19 cellular contexts compared by ENCODE assay signal in the genomic region with DNA sequence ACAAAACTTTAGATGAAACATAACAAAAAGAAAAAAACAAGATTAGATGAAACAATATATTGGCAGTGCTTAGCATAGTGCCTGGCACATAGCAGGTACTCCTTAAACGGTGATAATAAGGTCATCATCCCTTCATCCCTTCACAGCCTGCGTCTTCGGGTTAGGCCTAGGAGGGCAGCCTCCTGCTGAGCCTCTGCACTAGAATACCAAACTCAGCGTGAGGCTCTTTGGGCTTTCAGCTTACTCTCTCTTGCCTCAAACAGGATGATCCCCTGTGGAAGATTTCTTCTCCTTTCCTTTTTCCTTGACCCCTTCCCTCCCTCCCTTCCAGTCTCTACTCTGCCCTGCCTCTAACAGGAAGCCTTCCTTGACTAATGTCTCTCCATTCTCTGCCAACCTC. TPM values are rescaled to one million over a fixed set of nuclear protein-coding genes. Genes with fewer than 3 reads are reported as not detected.
DNase-seq lines count a peak whose midpoint lies in the region; ATAC-seq and TF ChIP-seq lines count a peak whose summit lies in the region.
"Had no signal": no experiment of that assay in that cellular context is flagged by ENCODE, and none has a peak within 500 bp of the region (broad histone marks: within the 10 kb centered on the region; RNA-seq: fewer than 3 reads in every experiment).

No MANE protein-coding gene starts in this region.

- no peaks in the 10 kb centered on the region for H3K9me2 ChIP-seq in GM23338 (ENCODE audit: insufficient read depth)

- ATAC-seq in GM23338 (peak; percentile 21), WTC11 (no peak)
- ATAC-seq: activated CD4-positive, CD25-positive, alpha-beta regulatory T cell treated with anti-CD3 and anti-CD28 coated beads, Interleukin-2, amount 50 U/mL, for 24 hours; Right ventricle myocardium inferior had no signal

- peaks cover 32% of the 10 kb centered on the region for H3K27me3 ChIP-seq in GM23338 (ENCODE audit: insufficient read depth)
- H3K27me3 ChIP-seq in iPS-20b (ENCODE audit: insufficient read depth, low read length): peaks cover 38% of the 10 kb centered on the region
- H3K27me3 ChIP-seq in osteoblast (ENCODE audit: insufficient read depth, low read length): peaks cover 14% of the 10 kb centered on the region
- H3K27me3 ChIP-seq: pancreas had no signal

- CTCF ChIA-PET in WTC11 (lab: Charles Lee): interaction anchor here (0.6 to 6.4 kb wide), 21 partner anchors 11 to 443 kb away, joined by 3 to 126 read pairs (median 8); partner anchors contain the start of genes ACVRL1, ANKRD33, FIGNL2 and SLC4A8

- H3K4me1 ChIP-seq in GM23338 (ENCODE audit: insufficient read depth) (peaks cover 52% of the 10 kb centered on the region), iPS-20b (ENCODE audit: insufficient read depth, low read length) (peaks cover 29% of the 10 kb centered on the region), osteoblast (ENCODE audit: insufficient read depth, low read length) (peaks cover 12% of the 10 kb centered on the region)
- H3K4me1 ChIP-seq: pancreas had no signal

- H3K9me3 Mint-ChIP-seq in GM23338 (no peaks in the 10 kb centered on the region; the same call in 2 of the 3 replicates), WTC11 (no peaks in the 10 kb centered on the region), progenitor cell of endocrine pancreas (ENCODE audit: low read depth) (no peaks in the 10 kb centered on the region)

- H3K4me3 ChIP-seq in GM23338 (peak overlapping the region; percentile 67), iPS-20b (ENCODE audit: low read length) (peak overlapping the region; percentile 70), osteoblast (ENCODE audit: insufficient read depth, low read length) (no peak overlapping the region)

- POLR2A ChIA-PET in WTC11 (lab: Charles Lee): interaction anchor here (1.3 to 1.4 kb wide), 3 partner anchors 13 to 42 kb away, joined by 4 read pairs; no protein-coding TSS in a partner anchor

- DNase-seq in GM23338 (ENCODE audit: low spot score) (peak; percentile 82), WTC11 (ENCODE audit: low spot score) (no peak), progenitor cell of endocrine pancreas (ENCODE audit: low spot score, unreplicated experiment) (no peak), osteoblast (ENCODE audit: insufficient read length, low spot score, missing footprints) (no peak), NCI-H2171 treated with DMSO at 0.1 percent for 48 hours (lab: John Stamatoyannopoulos, UW) (no peak)
- DNase-seq in activated effector memory CD4-positive, alpha-beta T cell treated with anti-CD3 and anti-CD28 coated beads, Interleukin-2, amount 50 U/mL, for 16 hours: no peak
- DNase-seq: activated naive CD4-positive, alpha-beta T cell; dermis blood vessel endothelial cell; esophagus squamous epithelium; GOT3; NCI-H1436 treated with DMSO at 0.1 percent for 48 hours; stimulated activated CD4-positive, alpha-beta T cell treated with anti-CD3 and anti-CD28 coated beads, Interleukin-4, amount 100 ng/mL, for 4 hours; T-helper 2 cell had no signal

- H2AFZ ChIP-seq in GM23338 (peak overlapping the region; percentile 93), osteoblast (ENCODE audit: low read length) (no peak overlapping the region)

- H3K27ac ChIP-seq in GM23338 (ENCODE audit: low read depth): peak overlapping the region; percentile 85; the same call in 1 of the 2 replicates
- H3K27ac ChIP-seq in iPS-20b (ENCODE audit: low read length): peak overlapping the region; percentile 69
- no peak overlapping the region for H3K27ac ChIP-seq in osteoblast (ENCODE audit: low read depth, low read length)
- H3K27ac ChIP-seq: C4-2B, esophagus squamous epithelium, pancreas had no signal

- H3K4me3 Mint-ChIP-seq in GM23338 (peak overlapping the region; percentile 70), WTC11 (peak overlapping the region; percentile 71), progenitor cell of endocrine pancreas (ENCODE audit: low read depth) (peak overlapping the region; percentile 64)

- H3F3A ChIP-seq in GM23338 (replicated peaks; ENCODE audit: low read depth): peaks cover 31% of the 10 kb centered on the region

- H3K9me3 ChIP-seq in iPS-20b (ENCODE audit: insufficient read depth, low read depth, low read length) (no peaks in the 10 kb centered on the region), osteoblast (ENCODE audit: low read depth, low read length) (no peaks in the 10 kb centered on the region)
- H3K9me3 ChIP-seq: esophagus squamous epithelium, pancreas had no signal

- H3K36me3 ChIP-seq in GM23338 (ENCODE audit: insufficient read depth): no peaks in the 10 kb centered on the region
- H3K36me3 ChIP-seq in iPS-20b (ENCODE audit: insufficient read depth, low read depth, low read length): no peaks in the 10 kb centered on the region
- no peaks in the 10 kb centered on the region for H3K36me3 ChIP-seq in osteoblast (ENCODE audit: insufficient read depth, low read length)
- H3K36me3 ChIP-seq: esophagus squamous epithelium, pancreas had no signal

- H3K4me1 Mint-ChIP-seq in GM23338 (peaks cover 50% of the 10 kb centered on the region), WTC11 (peaks cover 42% of the 10 kb centered on the region), progenitor cell of endocrine pancreas (ENCODE audit: low read depth) (peaks cover 10% of the 10 kb centered on the region)

- H3K27me3 Mint-ChIP-seq in GM23338 (ENCODE audit: insufficient read depth, low read depth, poor library complexity): peaks cover 30% of the 10 kb centered on the region
- peaks cover 54% of the 10 kb centered on the region for H3K27me3 Mint-ChIP-seq in WTC11 (ENCODE audit: low read depth)
- peaks cover 31% of the 10 kb centered on the region for H3K27me3 Mint-ChIP-seq in progenitor cell of endocrine pancreas

- no peaks in the 10 kb centered on the region for H3K36me3 Mint-ChIP-seq in GM23338 (ENCODE audit: low read depth)
- H3K36me3 Mint-ChIP-seq in WTC11: no peaks in the 10 kb centered on the region
- H3K36me3 Mint-ChIP-seq in progenitor cell of endocrine pancreas (ENCODE audit: insufficient read depth): no peaks in the 10 kb centered on the region

- TF ChIP-seq CTCF in GM23338 (conservative IDR thresholded peaks at IDR 0.05; ENCODE audit: low read depth in 2 of 2) (no peak), WTC11 (IDR thresholded peaks at IDR 0.05) (no peak), progenitor cell of endocrine pancreas (IDR thresholded peaks at IDR 0.05; ENCODE audit: unreplicated experiment) (no peak), osteoblast (IDR thresholded peaks at IDR 0.05; ENCODE audit: extremely low read depth, low read depth, low read length) (no peak)

- H3K27ac Mint-ChIP-seq in GM23338 (peak overlapping the region; percentile 24; the same call in 1 of the 2 replicates), WTC11 (peak overlapping the region; percentile 58), progenitor cell of endocrine pancreas (peak overlapping the region; percentile 89)

- peak overlapping the region; percentile 74; the same call in 1 of the 2 replicates for H3K9ac ChIP-seq in iPS-20b (ENCODE audit: low read depth, low read length)

- H4K20me1 ChIP-seq in GM23338 (replicated peaks; ENCODE audit: insufficient read depth) (no peaks in the 10 kb centered on the region), osteoblast (ENCODE audit: insufficient read depth, low read length) (no peaks in the 10 kb centered on the region)

- H3K4me2 ChIP-seq in GM23338 (peak overlapping the region; percentile 97), osteoblast (ENCODE audit: insufficient read depth, low read length) (no peak overlapping the region)

- H3K79me2 ChIP-seq in GM23338 (replicated peaks; ENCODE audit: insufficient read depth): no peaks in the 10 kb centered on the region
- no peaks in the 10 kb centered on the region for H3K79me2 ChIP-seq in osteoblast (ENCODE audit: insufficient read depth, low read length)

TF ChIP-seq in WTC11, 78 proteins besides CTCF, POLR2A, EP300 and RAD21:
- TF ChIP-seq NR3C1 (CRISPR knock-in tag; conservative IDR thresholded peaks at IDR 0.05; ENCODE audit: low read depth): no peak
- TF ChIP-seq ZNF423 (CRISPR knock-in tag; IDR thresholded peaks at IDR 0.05): peak; percentile 88
- TF ChIP-seq CBFB (CRISPR knock-in tag; IDR thresholded peaks at IDR 0.05; ENCODE audit: low read depth): no peak
- no peak for TF ChIP-seq NFE2L1 (CRISPR knock-in tag; IDR thresholded peaks at IDR 0.05)

RNA-seq across cellular contexts. Expression of gene FIGNL2, which starts 14.4 kb away (rescaled TPM):
- total RNA-seq in GM23338 (2014; rRNA removed; shearing (Covaris generic)): 4.1 and 5.2 TPM in 2 replicates
- polyA plus RNA-seq in GM23338 (2016; fragmentation: Nextera tagmentation; extraction: Ambion mirVana): 1.1 and 1.4 TPM in 2 replicates
- total RNA-seq in WTC11 (2021) (9.9 to 10.3 TPM (median 10.0 TPM) in 3 replicates), progenitor cell of endocrine pancreas (44.5 and 46.7 TPM in 2 replicates), osteoblast (0.29 and 0.36 TPM in 2 replicates)
- polyA plus RNA-seq: keratinocyte had no signal

RNA-seq across cellular contexts. Expression of gene ANKRD33, which starts 25.0 kb away (rescaled TPM):
- total RNA-seq in GM23338 (2014; rRNA removed; shearing (Covaris generic)): 0.27 and 1.7 TPM in 2 replicates
- polyA plus RNA-seq in GM23338 (2016; fragmentation: Nextera tagmentation; extraction: Ambion mirVana): 0.27 and 0.42 TPM in 2 replicates
- 1.7 to 2.3 TPM (median 2.0 TPM) in 3 replicates for total RNA-seq in WTC11 (2021)
- total RNA-seq in progenitor cell of endocrine pancreas: 0.14 and 0.44 TPM in 2 replicates
- not detected in 2 replicates for total RNA-seq in osteoblast
- total RNA-seq: dermis blood vessel endothelial cell, pancreas, Right ventricle myocardium inferior had no signal
- polyA plus RNA-seq: keratinocyte, pancreas had no signal

RNA-seq across cellular contexts. Expression of gene ACVRL1, which starts 44.4 kb away (rescaled TPM):
- total RNA-seq in GM23338 (2014; rRNA removed; shearing (Covaris generic)): 0.28 and 0.62 TPM in 2 replicates
- 0.23 TPM in 1 of 2 replicates, not detected in the other for polyA plus RNA-seq in GM23338 (2016; fragmentation: Nextera tagmentation; extraction: Ambion mirVana)
- total RNA-seq in WTC11 (2021): 0.64 to 1.5 TPM (median 0.98 TPM) in 3 replicates
- 0.18 TPM in 1 of 2 replicates, not detected in the other for total RNA-seq in progenitor cell of endocrine pancreas
- 9.8 and 11.5 TPM in 2 replicates for total RNA-seq in osteoblast
- polyA plus RNA-seq: keratinocyte had no signal

Comparison
In these comparisons a context has a peak if more than half of its experiments do, and no peak if none do; other contexts are left out.
1. H3K27ac Mint-ChIP-seq: peak in every context shown above with its lines; median percentile 89 in progenitor cell of endocrine pancreas; 58 in WTC11; 24 in GM23338.